14 cellular contexts compared by ENCODE assay signal in genomic region chr9:136099547-136099946, GRCh38. TPM values are rescaled to one million over a fixed set of nuclear protein-coding genes. Genes with fewer than 3 reads are reported as not detected.
A peak's percentile ranks its signal among the peaks of the same experiment; 100 is the strongest.
DNase-seq lines count a peak whose midpoint lies in the region; ATAC-seq and TF ChIP-seq lines count a peak whose summit lies in the region.
"Had no signal": no experiment of that assay in that cellular context is flagged by ENCODE, and none has a peak within 500 bp of the region (broad histone marks: within the 10 kb centered on the region; RNA-seq: fewer than 3 reads in every experiment).

No MANE protein-coding gene starts in this region.

- no peak for DNase-seq in NT2/D1 (ENCODE audit: low read depth, low spot score)
- DNase-seq in natural killer cell, result no peak
- no peak for DNase-seq in occipital lobe (lab: John Stamatoyannopoulos, UW)
- DNase-seq: BE2C; Caco-2; CD8-positive, alpha-beta memory T cell; DND-41; GF-D8 had no signal

- H3K36me3 Mint-ChIP-seq in natural killer cell, result no peaks in the 10 kb centered on the region
- no peaks in the 10 kb centered on the region for H3K36me3 Mint-ChIP-seq in stimulated activated memory B cell treated with anti-CD40 and anti-IgM and Interleukin-4, amounts not matched to agents 10 μg/mL and 1 μg/mL and 100 μg/mL, for 72 hours
- H3K36me3 Mint-ChIP-seq: CD8-positive, alpha-beta memory T cell had no signal

- no peak for TF ChIP-seq CTCF in natural killer cell (IDR thresholded peaks at IDR 0.05)

- H3K27ac ChIP-seq in BLaER1 treated with 17β-estradiol and CSF1 and Interleukin-3, amounts not matched to agents 10 nM and 100 nM, result no peak overlapping the region
- H3K27ac ChIP-seq: A549, GM23248 had no signal

- peak overlapping the region; percentile 83 for H3K4me3 Mint-ChIP-seq in natural killer cell
- no peak overlapping the region for H3K4me3 Mint-ChIP-seq in stimulated activated memory B cell treated with anti-CD40 and anti-IgM and Interleukin-4, amounts not matched to agents 10 μg/mL and 1 μg/mL and 100 μg/mL, for 72 hours

- H3K9ac ChIP-seq in BLaER1 treated with 17β-estradiol and CSF1 and Interleukin-3, amounts not matched to agents 10 nM and 100 nM, result 0 out of 22 replicates have a peak overlapping the region, but pooled peaks of 1 of the 11 experiments have one; percentile 20
- H3K9ac ChIP-seq in NT2/D1 (ENCODE audit: insufficient read length, low read depth), result peak overlapping the region; percentile 70
- H3K9ac ChIP-seq: GM23248 had no signal

- no peaks in the 10 kb centered on the region for H3K27me3 Mint-ChIP-seq in natural killer cell (ENCODE audit: low read depth in 2 of 2)
- peaks cover 74% of the 10 kb centered on the region for H3K27me3 Mint-ChIP-seq in stimulated activated memory B cell treated with anti-CD40 and anti-IgM and Interleukin-4, amounts not matched to agents 10 μg/mL and 1 μg/mL and 100 μg/mL, for 72 hours

- peaks cover 32 to 46% (median 44%) of the 10 kb centered on the region in 11 experiments for H3K27me3 ChIP-seq in BLaER1 treated with 17β-estradiol and CSF1 and Interleukin-3, amounts not matched to agents 10 nM and 100 nM
- H3K27me3 ChIP-seq in NT2/D1 (ENCODE audit: insufficient read depth, insufficient read length), result peaks cover 6% of the 10 kb centered on the region
- H3K27me3 ChIP-seq: BE2C had no signal

- peak overlapping the region in 7 of 11 experiments; percentile 8 to 61 (median 52); a peak in 8 of 22 replicates for H3K4me2 ChIP-seq in BLaER1 treated with 17β-estradiol and CSF1 and Interleukin-3, amounts not matched to agents 10 nM and 100 nM
- H3K4me2 ChIP-seq: A549 had no signal

- H3K4me3 ChIP-seq in BLaER1 treated with 17β-estradiol and CSF1 and Interleukin-3, amounts not matched to agents 10 nM and 100 nM, result no peak overlapping the region
- no peak overlapping the region for H3K4me3 ChIP-seq in NT2/D1 (ENCODE audit: insufficient read length, low read depth)
- H3K4me3 ChIP-seq: A549, GM23248, HAP-1 had no signal

- H3K27ac Mint-ChIP-seq in natural killer cell, result peak overlapping the region; percentile 88 to 94
- H3K27ac Mint-ChIP-seq in stimulated activated memory B cell treated with anti-CD40 and anti-IgM and Interleukin-4, amounts not matched to agents 10 μg/mL and 1 μg/mL and 100 μg/mL, for 72 hours, result no peak overlapping the region

- H3K9me3 ChIP-seq in BLaER1 treated with 17β-estradiol and CSF1 and Interleukin-3, amounts not matched to agents 10 nM and 100 nM (replicated peaks in 1 of 11), result no peaks in the 10 kb centered on the region
- H3K9me3 ChIP-seq in NT2/D1 (ENCODE audit: insufficient read depth, low read length), result no peaks in the 10 kb centered on the region
- H3K9me3 ChIP-seq: A549, BE2C, Caco-2, HAP-1 had no signal

- intact Hi-C loops in natural killer cell (cut with micrococcal nuclease), result no loop called here

- ATAC-seq in natural killer cell, result no peak
- ATAC-seq in stimulated activated memory B cell treated with anti-CD40 and anti-IgM and Interleukin-4, amounts not matched to agents 10 μg/mL and 1 μg/mL and 100 μg/mL, for 72 hours, result peak; percentile 56
- ATAC-seq in HG03457 (IDR thresholded peaks at IDR 0.05; ENCODE audit: unreplicated experiment), result no peak
- ATAC-seq: A549 had no signal

- no peaks in the 10 kb centered on the region for H3K36me3 ChIP-seq in BLaER1 treated with 17β-estradiol and CSF1 and Interleukin-3, amounts not matched to agents 10 nM and 100 nM
- H3K36me3 ChIP-seq in NT2/D1 (ENCODE audit: insufficient read depth, insufficient read length, low read length), result no peaks in the 10 kb centered on the region
- H3K36me3 ChIP-seq: BE2C, HAP-1 had no signal

- H3K4me1 Mint-ChIP-seq in natural killer cell, result peaks cover 12 to 31% of the 10 kb centered on the region in 2 donors
- peaks cover 7% of the 10 kb centered on the region for H3K4me1 Mint-ChIP-seq in stimulated activated memory B cell treated with anti-CD40 and anti-IgM and Interleukin-4, amounts not matched to agents 10 μg/mL and 1 μg/mL and 100 μg/mL, for 72 hours

- peaks cover 15 to 53% (median 46%) of the 10 kb centered on the region in 10 experiments for H3K4me1 ChIP-seq in BLaER1 treated with 17β-estradiol and CSF1 and Interleukin-3, amounts not matched to agents 10 nM and 100 nM
- H3K4me1 ChIP-seq in NT2/D1 (ENCODE audit: insufficient read depth, insufficient read length), result peaks cover 42% of the 10 kb centered on the region

- H4K20me1 ChIP-seq in BLaER1 treated with 17β-estradiol and CSF1 and Interleukin-3, amounts not matched to agents 10 nM and 100 nM, result peaks cover 0 to 7% (median 0%) of the 10 kb centered on the region in 11 experiments; a peak in 3 of 22 replicates

- no peaks in the 10 kb centered on the region for H3K9me3 Mint-ChIP-seq in natural killer cell
- H3K9me3 Mint-ChIP-seq in stimulated activated memory B cell treated with anti-CD40 and anti-IgM and Interleukin-4, amounts not matched to agents 10 μg/mL and 1 μg/mL and 100 μg/mL, for 72 hours, result no peaks in the 10 kb centered on the region
- H3K9me3 Mint-ChIP-seq: CD8-positive, alpha-beta memory T cell had no signal

RNA-seq across cellular contexts. Expression of gene NACC2, which starts 4.5 kb away (rescaled TPM):
- 10 to 100 TPM; 14.5 to 21.6 (median 21.2) TPM for total RNA-seq in natural killer cell
- total RNA-seq in occipital lobe, result 5.9 TPM

RNA-seq across cellular contexts. Expression of gene TMEM250, which starts 19.1 kb away (rescaled TPM):
- 10 to 100 TPM; 19.5 to 34.3 (median 33.6) TPM for total RNA-seq in natural killer cell
- 26.4 TPM for total RNA-seq in occipital lobe
